In genomic region chr4:80413096-80413495, GRCh38 we compare ENCODE assay signal across 38 cellular contexts.
"Had no signal": no experiment of that assay in that cellular context is flagged by ENCODE, and none has a peak within 500 bp of the region (broad histone marks: within the 10 kb centered on the region; RNA-seq: fewer than 3 reads in every experiment).

No MANE protein-coding gene starts in this region.

- H3K36me3 ChIP-seq: adrenal gland, brain microvascular endothelial cell, breast epithelium, cardiac muscle cell had no signal

- H3K9me3 ChIP-seq: adrenal gland, body of pancreas, breast epithelium had no signal

- H3K4me1 Mint-ChIP-seq: activated B cell treated with CpG ODN at 0.5 μM for 24 hours; activated CD4-positive, alpha-beta T cell treated with anti-CD3 and anti-CD28 coated beads, Interleukin-2, amount 10 ng/mL, durations not matched to agents 24 days and 14 days; activated T-helper 17 cell treated with anti-CD3 and anti-CD28 coated beads, Interleukin-2, amount 50 U/mL, for 72 hours; central memory CD8-positive, alpha-beta T cell had no signal

- H3K27me3 ChIP-seq: adrenal gland, body of pancreas, breast epithelium, cardiac muscle cell had no signal

- H3K27ac ChIP-seq: adrenal gland, body of pancreas, brain microvascular endothelial cell, breast epithelium, cardiac muscle cell, VCaP had no signal

- H3K27me3 Mint-ChIP-seq: activated CD8-positive, alpha-beta T cell treated with anti-CD3 and anti-CD28 coated beads for 36 hours; activated naive CD8-positive, alpha-beta T cell treated with anti-CD3 and anti-CD28 coated beads for 36 hours; activated T-helper 17 cell treated with anti-CD3 and anti-CD28 coated beads, Interleukin-2, amount 50 U/mL, for 72 hours; central memory CD8-positive, alpha-beta T cell had no signal

- FAIRE-seq: astrocyte, TTC549 had no signal

- H3K27ac Mint-ChIP-seq: activated B cell treated with CpG ODN at 0.5 μM for 24 hours; activated CD4-positive, alpha-beta memory T cell treated with anti-CD3 and anti-CD28 coated beads for 36 hours; activated CD4-positive, alpha-beta T cell treated with anti-CD3 and anti-CD28 coated beads, Interleukin-2, amount 10 ng/mL, durations not matched to agents 24 days and 14 days; activated CD8-positive, alpha-beta T cell treated with anti-CD3 and anti-CD28 coated beads for 36 hours; activated naive CD4-positive, alpha-beta T cell treated with anti-CD3 and anti-CD28 coated beads for 36 hours; activated naive CD4-positive, alpha-beta T cell treated with anti-CD3 and anti-CD28 coated beads, Interleukin-2, amount 50 U/mL, for 72 hours; activated naive CD8-positive, alpha-beta T cell treated with anti-CD3 and anti-CD28 coated beads for 36 hours; activated T-cell treated with anti-CD3 and anti-CD28 coated beads, Interleukin-2, amount 50 U/mL, for 72 hours; activated T-helper 1 cell treated with anti-CD3 and anti-CD28 coated beads, Interleukin-12 subunit alpha, Interleukin-12 subunit beta, Interleukin-2, Interleukin-4 antibody, amounts not matched to agents 30 ng/mL and 10 ng/mL and 1 ng/mL, durations not matched to agents 14 hours and 24 hours and 36 hours; activated T-helper 17 cell treated with anti-CD3 and anti-CD28 coated beads, Interleukin-2, amount 50 U/mL, for 72 hours; T-helper 1 cell treated with Interleukin-12 subunit alpha and Interleukin-12 subunit beta and Interleukin-4 antibody, amounts not matched to agents 30 μg/mL and 1 μg/mL, for 36 hours; T-helper 2 cell treated with Interferon-gamma antibody and Interleukin-4, amounts not matched to agents 5 μg/mL and 100 μg/mL, for 36 hours had no signal

- H3K4me3 ChIP-seq: adrenal gland, body of pancreas, breast epithelium, cardiac muscle cell had no signal

- DNase-seq: activated B cell treated with CpG ODN at 0.5 μM for 24 hours; activated CD4-positive, alpha-beta memory T cell treated with anti-CD3 and anti-CD28 coated beads for 36 hours; activated CD4-positive, alpha-beta T cell treated with anti-CD3 and anti-CD28 coated beads for 4 hours; activated CD4-positive, alpha-beta T cell treated with anti-CD3 and anti-CD28 coated beads, Interleukin-2, amount 10 ng/mL, durations not matched to agents 24 days and 14 days; activated CD4-positive, alpha-beta T cell treated with anti-CD3 and anti-CD28 coated beads, Interleukin-2, amount 50 U/mL, for 1 hour; activated CD4-positive, alpha-beta T cell treated with anti-CD3 and anti-CD28 coated beads, Interleukin-2, amount 50 U/mL, for 4 hours; activated CD4-positive, CD25-positive, alpha-beta regulatory T cell treated with anti-CD3 and anti-CD28 coated beads, Interleukin-2, amount 50 U/mL, for 72 hours; activated CD8-positive, alpha-beta memory T cell treated with anti-CD3 and anti-CD28 coated beads, Interleukin-2, amount 50 U/mL, for 4 hours; activated CD8-positive, alpha-beta T cell treated with anti-CD3 and anti-CD28 coated beads for 36 hours; activated effector memory CD4-positive, alpha-beta T cell treated with anti-CD3 and anti-CD28 coated beads, Interleukin-2, amount 50 U/mL, for 16 hours; activated gamma-delta T cell treated with Interleukin-2 at 50 U/mL for 16 hours; activated naive CD4-positive, alpha-beta T cell; activated naive CD4-positive, alpha-beta T cell treated with anti-CD3 and anti-CD28 coated beads for 36 hours; activated naive CD4-positive, alpha-beta T cell treated with anti-CD3 and anti-CD28 coated beads, Interleukin-2, amount 50 U/mL, for 16 hours; activated naive CD8-positive, alpha-beta T cell treated with anti-CD3 and anti-CD28 coated beads for 36 hours; activated T-cell treated with anti-CD3 and anti-CD28 coated beads, Interleukin-2, amount 50 U/mL, for 4 hours; activated T-cell treated with anti-CD3 and anti-CD28 coated beads, Interleukin-2, amount 50 U/mL, for 72 hours; adrenal gland; amniotic stem cell; aorta; body of pancreas; brain microvascular endothelial cell; caudate nucleus; cerebellar nuclear complex; T-helper 1 cell; T-helper 2 cell; T-helper 9 cell had no signal

- H3K4me1 ChIP-seq: adrenal gland, body of pancreas, breast epithelium had no signal

- H3K36me3 Mint-ChIP-seq: activated naive CD4-positive, alpha-beta T cell treated with anti-CD3 and anti-CD28 coated beads, Interleukin-2, amount 50 U/mL, for 72 hours; activated naive CD8-positive, alpha-beta T cell treated with anti-CD3 and anti-CD28 coated beads for 36 hours had no signal

- H3K9me3 Mint-ChIP-seq: activated B cell treated with CpG ODN at 0.5 μM for 24 hours; activated CD4-positive, alpha-beta memory T cell treated with anti-CD3 and anti-CD28 coated beads for 36 hours; activated CD4-positive, alpha-beta T cell treated with anti-CD3 and anti-CD28 coated beads, Interleukin-2, amount 10 ng/mL, durations not matched to agents 24 days and 14 days; activated CD8-positive, alpha-beta T cell treated with anti-CD3 and anti-CD28 coated beads for 36 hours; activated naive CD4-positive, alpha-beta T cell treated with anti-CD3 and anti-CD28 coated beads for 36 hours; activated naive CD8-positive, alpha-beta T cell treated with anti-CD3 and anti-CD28 coated beads for 36 hours; activated T-cell treated with anti-CD3 and anti-CD28 coated beads, Interleukin-2, amount 50 U/mL, for 4 hours; activated T-cell treated with anti-CD3 and anti-CD28 coated beads, Interleukin-2, amount 50 U/mL, for 72 hours; activated T-helper 1 cell treated with anti-CD3 and anti-CD28 coated beads, Interleukin-12 subunit alpha, Interleukin-12 subunit beta, Interleukin-2, Interleukin-4 antibody, amounts not matched to agents 30 ng/mL and 10 ng/mL and 1 ng/mL, durations not matched to agents 14 hours and 24 hours and 36 hours; activated T-helper 17 cell treated with anti-CD3 and anti-CD28 coated beads, Interleukin-2, amount 50 U/mL, for 72 hours; central memory CD8-positive, alpha-beta T cell; T-helper 1 cell treated with Interleukin-12 subunit alpha and Interleukin-12 subunit beta and Interleukin-4 antibody, amounts not matched to agents 30 μg/mL and 1 μg/mL, for 36 hours; T-helper 2 cell treated with Interferon-gamma antibody and Interleukin-4, amounts not matched to agents 5 μg/mL and 100 μg/mL, for 36 hours had no signal

- H3K4me3 Mint-ChIP-seq: activated B cell treated with CpG ODN at 0.5 μM for 24 hours; activated CD4-positive, alpha-beta memory T cell treated with anti-CD3 and anti-CD28 coated beads for 36 hours; activated CD4-positive, alpha-beta T cell treated with anti-CD3 and anti-CD28 coated beads, Interleukin-2, amount 10 ng/mL, durations not matched to agents 24 days and 14 days; activated CD8-positive, alpha-beta T cell treated with anti-CD3 and anti-CD28 coated beads for 36 hours; activated naive CD4-positive, alpha-beta T cell treated with anti-CD3 and anti-CD28 coated beads for 36 hours; activated naive CD8-positive, alpha-beta T cell treated with anti-CD3 and anti-CD28 coated beads for 36 hours; activated T-cell treated with anti-CD3 and anti-CD28 coated beads, Interleukin-2, amount 50 U/mL, for 4 hours; activated T-cell treated with anti-CD3 and anti-CD28 coated beads, Interleukin-2, amount 50 U/mL, for 72 hours; activated T-helper 1 cell treated with anti-CD3 and anti-CD28 coated beads, Interleukin-12 subunit alpha, Interleukin-12 subunit beta, Interleukin-2, Interleukin-4 antibody, amounts not matched to agents 30 ng/mL and 10 ng/mL and 1 ng/mL, durations not matched to agents 14 hours and 24 hours and 36 hours; activated T-helper 17 cell treated with anti-CD3 and anti-CD28 coated beads, Interleukin-2, amount 50 U/mL, for 72 hours; central memory CD8-positive, alpha-beta T cell; T-helper 1 cell treated with Interleukin-12 subunit alpha and Interleukin-12 subunit beta and Interleukin-4 antibody, amounts not matched to agents 30 μg/mL and 1 μg/mL, for 36 hours; T-helper 2 cell treated with Interferon-gamma antibody and Interleukin-4, amounts not matched to agents 5 μg/mL and 100 μg/mL, for 36 hours had no signal
